ENCODE assay signal across 35 cellular contexts in the genomic region with DNA sequence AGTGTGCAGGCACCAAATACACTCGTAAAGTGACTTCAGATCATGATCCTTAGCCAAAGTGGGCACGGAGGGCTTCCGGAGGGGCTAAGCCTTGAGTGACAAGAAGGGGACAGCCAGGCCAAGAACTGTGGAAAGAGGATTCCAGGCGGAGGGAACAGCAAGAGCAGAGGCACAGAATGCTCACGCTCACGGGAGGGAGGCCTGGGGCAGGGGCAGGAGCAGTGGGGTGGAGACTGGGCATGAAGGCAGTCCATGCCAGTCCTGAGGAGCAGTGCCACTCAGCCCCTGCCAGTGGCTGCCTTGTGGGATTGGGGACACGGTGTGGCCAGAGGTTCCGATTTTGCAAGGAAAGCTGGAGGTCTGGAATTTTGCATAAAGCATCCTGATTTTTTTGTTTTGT. TPM values are rescaled to one million over a fixed set of nuclear protein-coding genes. Genes with fewer than 3 reads are reported as not detected.
"Had no signal": no experiment of that assay in that cellular context is flagged by ENCODE, and none has a peak within 500 bp of the region (broad histone marks: within the 10 kb centered on the region; RNA-seq: fewer than 3 reads in every experiment).

No MANE protein-coding gene starts in this region.

- H3K27ac Mint-ChIP-seq: activated CD4-positive, alpha-beta T cell treated with anti-CD3 and anti-CD28 coated beads, Interleukin-2, amount 10 ng/mL, durations not matched to agents 24 days and 14 days; activated CD8-positive, alpha-beta T cell treated with anti-CD3 and anti-CD28 coated beads for 36 hours; activated naive CD8-positive, alpha-beta T cell treated with anti-CD3 and anti-CD28 coated beads for 36 hours; activated T-cell treated with anti-CD3 and anti-CD28 coated beads, Interleukin-2, amount 50 U/mL, for 72 hours; activated T-helper 17 cell treated with anti-CD3 and anti-CD28 coated beads, Interleukin-2, amount 50 U/mL, for 72 hours had no signal

- H3K4me3 Mint-ChIP-seq: activated CD4-positive, alpha-beta T cell treated with anti-CD3 and anti-CD28 coated beads, Interleukin-2, amount 10 ng/mL, durations not matched to agents 24 days and 14 days; activated CD8-positive, alpha-beta T cell treated with anti-CD3 and anti-CD28 coated beads for 36 hours; activated naive CD8-positive, alpha-beta T cell treated with anti-CD3 and anti-CD28 coated beads for 36 hours; activated T-cell treated with anti-CD3 and anti-CD28 coated beads, Interleukin-2, amount 50 U/mL, for 72 hours; activated T-helper 17 cell treated with anti-CD3 and anti-CD28 coated beads, Interleukin-2, amount 50 U/mL, for 72 hours had no signal

- H3K36me3 ChIP-seq: brain microvascular endothelial cell had no signal

- H3K9me3 Mint-ChIP-seq: activated CD4-positive, alpha-beta T cell treated with anti-CD3 and anti-CD28 coated beads, Interleukin-2, amount 10 ng/mL, durations not matched to agents 24 days and 14 days; activated CD8-positive, alpha-beta T cell treated with anti-CD3 and anti-CD28 coated beads for 36 hours; activated naive CD8-positive, alpha-beta T cell treated with anti-CD3 and anti-CD28 coated beads for 36 hours; activated T-cell treated with anti-CD3 and anti-CD28 coated beads, Interleukin-2, amount 50 U/mL, for 72 hours; activated T-helper 17 cell treated with anti-CD3 and anti-CD28 coated beads, Interleukin-2, amount 50 U/mL, for 72 hours had no signal

- H3K36me3 Mint-ChIP-seq: activated naive CD8-positive, alpha-beta T cell treated with anti-CD3 and anti-CD28 coated beads for 36 hours had no signal

- DNase-seq: activated CD4-positive, alpha-beta T cell treated with anti-CD3 and anti-CD28 coated beads, Interleukin-2, amount 10 ng/mL, durations not matched to agents 24 days and 14 days; activated CD4-positive, alpha-beta T cell treated with anti-CD3 and anti-CD28 coated beads, Interleukin-2, amount 50 U/mL, for 4 hours; activated CD8-positive, alpha-beta T cell treated with anti-CD3 and anti-CD28 coated beads for 36 hours; activated effector memory CD4-positive, alpha-beta T cell treated with anti-CD3 and anti-CD28 coated beads, Interleukin-2, amount 50 U/mL, for 16 hours; activated naive CD4-positive, alpha-beta T cell; activated naive CD4-positive, alpha-beta T cell treated with anti-CD3 and anti-CD28 coated beads, Interleukin-2, amount 50 U/mL, for 16 hours; activated naive CD8-positive, alpha-beta T cell treated with anti-CD3 and anti-CD28 coated beads for 36 hours; activated T-cell treated with anti-CD3 and anti-CD28 coated beads, Interleukin-2, amount 50 U/mL, for 1 hour; activated T-cell treated with anti-CD3 and anti-CD28 coated beads, Interleukin-2, amount 50 U/mL, for 72 hours; amniotic stem cell; aorta; brain microvascular endothelial cell; Karpas-422; KBM-7; NCI-H1105; NCI-H1436; NCI-H1694; NCI-H1930; NCI-H2081 treated with DMSO at 0.1 percent for 48 hours; NCI-H226; NCI-H446 treated with DMSO at 0.1 percent for 48 hours; NCI-H524; NCI-H82; RPMI8226; SIG-M5; SW 1271; T-helper 1 cell; T-helper 2 cell; T-helper 9 cell had no signal

- ATAC-seq: activated CD8-positive, alpha-beta T cell treated with anti-CD3 and anti-CD28 coated beads for 36 hours; activated T-cell treated with anti-CD3 and anti-CD28 coated beads, Interleukin-2, amount 50 U/mL, for 72 hours; activated T-helper 17 cell treated with anti-CD3 and anti-CD28 coated beads, Interleukin-2, amount 50 U/mL, for 72 hours; Panc1; SK-N-SH treated with all-trans-retinoic acid at 6 μM for 48 hours had no signal

- H3K27ac ChIP-seq: brain microvascular endothelial cell had no signal

RNA-seq across cellular contexts. Expression of gene DNAJB8, which starts 36.0 kb away (rescaled TPM):
- total RNA-seq: activated CD4-positive, alpha-beta T cell treated with anti-CD3 and anti-CD28 coated beads, Interleukin-2, amount 10 ng/mL, durations not matched to agents 24 days and 14 days; activated CD8-positive, alpha-beta memory T cell treated with anti-CD3 and anti-CD28 coated beads for 36 hours; activated CD8-positive, alpha-beta T cell treated with anti-CD3 and anti-CD28 coated beads for 36 hours; activated naive CD8-positive, alpha-beta T cell treated with anti-CD3 and anti-CD28 coated beads for 36 hours; activated T-cell treated with anti-CD3 and anti-CD28 coated beads, Interleukin-2, amount 50 U/mL, for 72 hours; activated T-helper 17 cell treated with anti-CD3 and anti-CD28 coated beads, Interleukin-2, amount 50 U/mL, for 72 hours; aorta; MCF 10A; SK-MEL-5 had no signal
- polyA plus RNA-seq: aorta had no signal
